17 cellular contexts compared by ENCODE assay signal in genomic region chr6:15183979-15184378, GRCh38.
DNase-seq lines count a peak whose midpoint lies in the region; ATAC-seq lines count a peak whose summit lies in the region.
"Had no signal": no experiment of that assay in that cellular context is flagged by ENCODE, and none has a peak within 500 bp of the region (broad histone marks: within the 10 kb centered on the region; RNA-seq: fewer than 3 reads in every experiment).

No MANE protein-coding gene starts in this region.

- no peak for DNase-seq in T-helper 17 cell
- peak; percentile 24 to 62 for DNase-seq in activated naive CD4-positive, alpha-beta T cell treated with anti-CD3 and anti-CD28 coated beads, Interleukin-2, amount 50 U/mL, for 72 hours (ENCODE audit: low spot score in 2 of 2)
- DNase-seq in stimulated activated CD4-positive, alpha-beta T cell treated with anti-CD3 and anti-CD28 coated beads, Interleukin-4, amount 100 ng/mL, for 48 hours (ENCODE audit: low read depth in 2 of 2) = peak; percentile 12 to 19
- DNase-seq in NCI-H2081 treated with DMSO at 0.1 percent for 48 hours (lab: John Stamatoyannopoulos, UW) = no peak
- no peak for DNase-seq in NCI-H2107 (lab: John Stamatoyannopoulos, UW)
- DNase-seq in NCI-H446 (lab: John Stamatoyannopoulos, UW) = no peak
- DNase-seq: glutamatergic neuron, NCI-H1417, NCI-H226, SHP77, thyroid gland had no signal

- H3K9me3 Mint-ChIP-seq in activated naive CD4-positive, alpha-beta T cell treated with anti-CD3 and anti-CD28 coated beads, Interleukin-2, amount 50 U/mL, for 72 hours = peaks cover 3 to 6% of the 10 kb centered on the region in 2 donors
- H3K9me3 Mint-ChIP-seq: naive thymus-derived CD4-positive, alpha-beta T cell; T-helper 1 cell treated with Interleukin-12 subunit alpha and Interleukin-12 subunit beta and Interleukin-4 antibody, amounts not matched to agents 30 μg/mL and 1 μg/mL, for 36 hours; WTC11 had no signal

- H3K27ac Mint-ChIP-seq in T-helper 17 cell = peak overlapping the region; percentile 12
- peak overlapping the region; percentile 91 to 97 for H3K27ac Mint-ChIP-seq in activated naive CD4-positive, alpha-beta T cell treated with anti-CD3 and anti-CD28 coated beads, Interleukin-2, amount 50 U/mL, for 72 hours
- H3K27ac Mint-ChIP-seq: WTC11 had no signal

- H3K36me3 Mint-ChIP-seq in T-helper 17 cell (ENCODE audit: low read depth) = no peaks in the 10 kb centered on the region
- no peaks in the 10 kb centered on the region for H3K36me3 Mint-ChIP-seq in activated naive CD4-positive, alpha-beta T cell treated with anti-CD3 and anti-CD28 coated beads, Interleukin-2, amount 50 U/mL, for 72 hours
- H3K36me3 Mint-ChIP-seq: naive thymus-derived CD4-positive, alpha-beta T cell had no signal

- no peak overlapping the region for H3K4me3 Mint-ChIP-seq in T-helper 17 cell
- H3K4me3 Mint-ChIP-seq: T-helper 1 cell treated with Interleukin-12 subunit alpha and Interleukin-12 subunit beta and Interleukin-4 antibody, amounts not matched to agents 30 μg/mL and 1 μg/mL, for 36 hours; WTC11 had no signal

- ATAC-seq in GM18868 (IDR thresholded peaks at IDR 0.05; ENCODE audit: unreplicated experiment) = peak; percentile 27
- no peak for ATAC-seq in T-helper 17 cell
- peak; percentile 59 to 76 for ATAC-seq in activated naive CD4-positive, alpha-beta T cell treated with anti-CD3 and anti-CD28 coated beads, Interleukin-2, amount 50 U/mL, for 72 hours
- ATAC-seq: WTC11 had no signal

- H3K27me3 Mint-ChIP-seq in T-helper 17 cell = no peaks in the 10 kb centered on the region
- H3K27me3 Mint-ChIP-seq: naive thymus-derived CD4-positive, alpha-beta T cell had no signal

- H3K4me1 Mint-ChIP-seq in T-helper 17 cell = peaks cover 10% of the 10 kb centered on the region
- H3K4me1 Mint-ChIP-seq: WTC11 had no signal

- no peaks in the 10 kb centered on the region for H3K9me3 ChIP-seq in T-helper 17 cell (ENCODE audit: control insufficient read depth, low read length, poor library complexity, severe bottlenecking)
- H3K9me3 ChIP-seq: BLaER1, HAP-1, thyroid gland had no signal

Comparison
In these comparisons a context has a peak if more than half of its experiments do, and no peak if none do; other contexts are left out.
1. DNase-seq: peak in activated naive CD4-positive, alpha-beta T cell treated with anti-CD3 and anti-CD28 coated beads, Interleukin-2, amount 50 U/mL, for 72 hours (2 of 2) and stimulated activated CD4-positive, alpha-beta T cell treated with anti-CD3 and anti-CD28 coated beads, Interleukin-4, amount 100 ng/mL, for 48 hours (2 of 2); none in T-helper 17 cell (0 of 3), NCI-H2081 treated with DMSO at 0.1 percent for 48 hours (single experiment), NCI-H2107 (single experiment) and NCI-H446 (0 of 2).